15 cellular contexts compared by ENCODE assay signal in genomic region chr6:166461821-166462460, GRCh38.
"Had no signal": no experiment of that assay in that cellular context is flagged by ENCODE, and none has a peak within 500 bp of the region (broad histone marks: within the 10 kb centered on the region; RNA-seq: fewer than 3 reads in every experiment).

No MANE protein-coding gene starts in this region.

- H3K36me3 Mint-ChIP-seq: natural killer cell had no signal

- H3K27me3 Mint-ChIP-seq: activated T-cell treated with anti-CD3 and anti-CD28 coated beads, Interleukin-2, amount 50 U/mL, for 24 hours; stimulated activated naive CD8-positive, alpha-beta T cell treated with anti-CD3 and anti-CD28 coated beads, Interleukin-15, Interleukin-2, amounts not matched to agents 100 ng/mL and 50 ng/mL, for 24 hours had no signal

- H3K27me3 ChIP-seq: cardiac muscle cell, hepatocyte, right atrium auricular region, testis, upper lobe of right lung had no signal

- H3K4me1 ChIP-seq: testis had no signal

- H3K4me2 ChIP-seq: hepatocyte had no signal

- H3K9me3 Mint-ChIP-seq: activated T-cell treated with anti-CD3 and anti-CD28 coated beads, Interleukin-2, amount 50 U/mL, for 24 hours; natural killer cell had no signal

- H3K4me3 ChIP-seq: cardiac muscle cell, hepatocyte, left ventricle myocardium inferior, right atrium auricular region, testis, upper lobe of right lung had no signal

- H3K4me3 Mint-ChIP-seq: activated T-cell treated with anti-CD3 and anti-CD28 coated beads, Interleukin-2, amount 50 U/mL, for 24 hours; natural killer cell; stimulated activated naive CD8-positive, alpha-beta T cell treated with anti-CD3 and anti-CD28 coated beads, Interleukin-15, Interleukin-2, amounts not matched to agents 100 ng/mL and 50 ng/mL, for 24 hours had no signal

- H3K36me3 ChIP-seq: cardiac muscle cell had no signal

- H3K79me2 ChIP-seq: hepatocyte had no signal

- H3K27ac ChIP-seq: cardiac muscle cell, hepatocyte, right atrium auricular region, testis, upper lobe of right lung, VCaP had no signal

- H3K27ac Mint-ChIP-seq: activated T-cell treated with anti-CD3 and anti-CD28 coated beads, Interleukin-2, amount 50 U/mL, for 24 hours; natural killer cell; stimulated activated naive CD8-positive, alpha-beta T cell treated with anti-CD3 and anti-CD28 coated beads, Interleukin-15, Interleukin-2, amounts not matched to agents 100 ng/mL and 50 ng/mL, for 24 hours had no signal

- H2AFZ ChIP-seq: hepatocyte had no signal

- DNase-seq: activated CD4-positive, alpha-beta T cell treated with anti-CD3 and anti-CD28 coated beads, Interleukin-2, amount 50 U/mL, for 48 hours; activated effector memory CD4-positive, alpha-beta T cell treated with anti-CD3 and anti-CD28 coated beads, Interleukin-2, amount 50 U/mL, for 16 hours; activated T-cell treated with anti-CD3 and anti-CD28 coated beads, Interleukin-2, amount 50 U/mL, for 24 hours; left ventricle myocardium inferior; natural killer cell; stimulated activated CD4-positive, alpha-beta T cell treated with anti-CD3 and anti-CD28 coated beads, Interleukin-15, amount 100 ng/mL, for 24 hours; stimulated activated CD4-positive, alpha-beta T cell treated with anti-CD3 and anti-CD28 coated beads, Interleukin-4, amount 100 ng/mL, for 1 hour; testis; upper lobe of right lung had no signal

- H3K9me3 ChIP-seq: left ventricle myocardium inferior, right atrium auricular region, testis, upper lobe of right lung had no signal

- ATAC-seq: activated naive CD4-positive, alpha-beta T cell treated with anti-CD3 and anti-CD28 coated beads, Interleukin-2, amount 50 U/mL, for 72 hours; natural killer cell; upper lobe of right lung had no signal
